Comparison of ENCODE assay signal across 9 cellular contexts in the genomic region with DNA sequence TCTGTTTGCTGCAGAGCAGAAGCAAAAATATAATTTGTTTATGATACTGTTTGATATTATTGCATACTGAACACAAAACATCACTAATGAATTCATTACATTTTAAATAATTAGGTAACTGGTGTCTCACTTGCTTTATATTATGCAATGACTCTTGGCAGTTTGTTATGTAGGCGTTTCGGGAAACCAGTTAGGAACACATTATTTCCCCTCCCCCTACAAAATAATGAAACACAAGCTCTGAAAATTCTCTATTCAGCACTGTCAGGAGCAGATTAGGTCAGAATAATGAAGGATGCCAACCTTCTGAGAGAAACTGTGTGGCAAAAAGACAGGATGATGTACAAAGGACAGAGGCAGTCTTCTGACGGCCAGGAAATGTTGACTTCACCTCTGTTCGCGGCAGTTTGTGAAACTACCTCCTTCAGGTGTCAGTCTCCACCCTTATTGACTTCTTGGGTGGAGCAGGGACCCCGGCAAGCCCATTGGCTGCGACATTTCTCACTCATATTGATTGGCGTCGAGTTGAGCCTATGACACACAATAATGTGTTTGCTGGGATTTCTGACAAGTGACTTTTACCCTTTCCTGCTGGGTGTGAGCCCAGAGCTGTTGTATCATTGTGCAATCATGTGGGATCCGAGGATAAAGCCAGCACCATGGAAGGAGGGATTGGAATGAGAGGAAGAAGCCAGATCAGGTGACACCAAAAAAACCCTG. TPM values are rescaled to one million over a fixed set of nuclear protein-coding genes. Genes with fewer than 3 reads are reported as not detected.
DNase-seq lines count a peak whose midpoint lies in the region; ATAC-seq and TF ChIP-seq lines count a peak whose summit lies in the region.
"Had no signal": no experiment of that assay in that cellular context is flagged by ENCODE, and none has a peak within 500 bp of the region (broad histone marks: within the 10 kb centered on the region; RNA-seq: fewer than 3 reads in every experiment).

No MANE protein-coding gene starts in this region.

- H3K9me3 ChIP-seq in lower lobe of right lung: no peaks in the 10 kb centered on the region

- H3K27me3 Mint-ChIP-seq in type B pancreatic cell: no peaks in the 10 kb centered on the region
- peaks cover 11 to 18% of the 10 kb centered on the region in 2 donors for H3K27me3 Mint-ChIP-seq in natural killer cell treated with Interleukin-12 subunit alpha and Interleukin-12 subunit beta and Interleukin-15 and Interleukin-18, amount 100 ng/mL, for 72 hours

- H3K4me1 ChIP-seq in lower lobe of right lung: peaks cover 64% of the 10 kb centered on the region

- H3K27ac ChIP-seq in lower lobe of right lung: peak overlapping the region; percentile 70

- peak overlapping the region; percentile 25 for H3K4me3 ChIP-seq in lower lobe of right lung

- TF ChIP-seq CTCF in GM10266 (IDR thresholded peaks at IDR 0.05; ENCODE audit: control insufficient read depth, insufficient read depth, low read depth, missing control alignments) (no peak), lower lobe of right lung (IDR thresholded peaks at IDR 0.05) (no peak), type B pancreatic cell (conservative IDR thresholded peaks at IDR 0.05) (no peak)

- H3K27me3 ChIP-seq in lower lobe of right lung (ENCODE audit: low read depth): no peaks in the 10 kb centered on the region

- H3K36me3 ChIP-seq in lower lobe of right lung: peaks cover 6% of the 10 kb centered on the region

- peak; percentile 85 to 92 for ATAC-seq in lower lobe of right lung
- ATAC-seq in natural killer cell treated with Interleukin-12 subunit alpha and Interleukin-12 subunit beta and Interleukin-15 and Interleukin-18, amount 100 ng/mL, for 72 hours: no peak
- ATAC-seq in HG03442 (IDR thresholded peaks at IDR 0.05; ENCODE audit: unreplicated experiment): no peak

- H3K27ac Mint-ChIP-seq in type B pancreatic cell: peak overlapping the region; percentile 12
- H3K27ac Mint-ChIP-seq in natural killer cell treated with Interleukin-12 subunit alpha and Interleukin-12 subunit beta and Interleukin-15 and Interleukin-18, amount 100 ng/mL, for 72 hours: no peak overlapping the region
- H3K27ac Mint-ChIP-seq: natural killer cell had no signal

- H3K36me3 Mint-ChIP-seq in type B pancreatic cell: peaks cover 25% of the 10 kb centered on the region
- H3K36me3 Mint-ChIP-seq in natural killer cell treated with Interleukin-12 subunit alpha and Interleukin-12 subunit beta and Interleukin-15 and Interleukin-18, amount 100 ng/mL, for 72 hours: no peaks in the 10 kb centered on the region
- H3K36me3 Mint-ChIP-seq: natural killer cell had no signal

- peak; percentile 38 for DNase-seq in GM10266 (ENCODE audit: extremely low spot score)
- DNase-seq in NCI-H2171 treated with DMSO at 0.1 percent for 48 hours (lab: John Stamatoyannopoulos, UW): peak; percentile 48
- DNase-seq in cerebellum (ENCODE audit: low spot score): peak; percentile 82
- DNase-seq in lower lobe of right lung: peak; percentile 77
- DNase-seq in type B pancreatic cell (ENCODE audit: extremely low spot score, unreplicated experiment): no peak
- DNase-seq in retina: no peak
- DNase-seq in natural killer cell treated with Interleukin-12 subunit alpha and Interleukin-12 subunit beta and Interleukin-15 and Interleukin-18, amount 100 ng/mL, for 72 hours (ENCODE audit: low spot score): no peak
- DNase-seq: natural killer cell had no signal

- H3K9me3 Mint-ChIP-seq in type B pancreatic cell: no peaks in the 10 kb centered on the region
- no peaks in the 10 kb centered on the region for H3K9me3 Mint-ChIP-seq in natural killer cell treated with Interleukin-12 subunit alpha and Interleukin-12 subunit beta and Interleukin-15 and Interleukin-18, amount 100 ng/mL, for 72 hours
- H3K9me3 Mint-ChIP-seq: natural killer cell had no signal

- H3K4me1 Mint-ChIP-seq in type B pancreatic cell (ENCODE audit: unreplicated experiment): peaks cover 42% of the 10 kb centered on the region
- no peaks in the 10 kb centered on the region for H3K4me1 Mint-ChIP-seq in natural killer cell treated with Interleukin-12 subunit alpha and Interleukin-12 subunit beta and Interleukin-15 and Interleukin-18, amount 100 ng/mL, for 72 hours (ENCODE audit: low read depth in 2 of 2)
- H3K4me1 Mint-ChIP-seq: natural killer cell had no signal

- H3K4me3 Mint-ChIP-seq in type B pancreatic cell: no peak overlapping the region
- no peak overlapping the region for H3K4me3 Mint-ChIP-seq in natural killer cell treated with Interleukin-12 subunit alpha and Interleukin-12 subunit beta and Interleukin-15 and Interleukin-18, amount 100 ng/mL, for 72 hours
- H3K4me3 Mint-ChIP-seq: natural killer cell had no signal

- intact Hi-C loops in lower lobe of right lung (cut with DNase I): no loop called here

RNA-seq across cellular contexts. Expression of gene SH3PXD2B, which starts 34.0 kb away (rescaled TPM):
- total RNA-seq in cerebellum: 21.0 TPM
- total RNA-seq in lower lobe of right lung: 49.8 TPM
- total RNA-seq in type B pancreatic cell (ENCODE audit: low replicate concordance): 38.4 and 52.3 TPM in 2 replicates
- total RNA-seq in natural killer cell treated with Interleukin-12 subunit alpha and Interleukin-12 subunit beta and Interleukin-15 and Interleukin-18, amount 100 ng/mL, for 72 hours: under 1 TPM; 0.08 to 0.33 TPM

Comparison
In these comparisons a context has a peak if more than half of its experiments do, and no peak if none do; other contexts are left out.
1. DNase-seq: peak in GM10266 (single experiment), NCI-H2171 treated with DMSO at 0.1 percent for 48 hours (single experiment), cerebellum (single experiment) and lower lobe of right lung (single experiment); none in type B pancreatic cell (single experiment), retina (single experiment) and natural killer cell treated with Interleukin-12 subunit alpha and Interleukin-12 subunit beta and Interleukin-15 and Interleukin-18, amount 100 ng/mL, for 72 hours (single experiment).
2. ATAC-seq: peak in lower lobe of right lung (2 of 2); none in natural killer cell treated with Interleukin-12 subunit alpha and Interleukin-12 subunit beta and Interleukin-15 and Interleukin-18, amount 100 ng/mL, for 72 hours (0 of 2) and HG03442 (single experiment).
3. RNA of gene SH3PXD2B, which starts 34.0 kb away (total RNA-seq): 38.4 to 52.3 TPM in type B pancreatic cell, 49.8 TPM in lower lobe of right lung (single experiment) and 21.0 TPM in cerebellum (single experiment); 0.08 to 0.33 TPM in natural killer cell treated with Interleukin-12 subunit alpha and Interleukin-12 subunit beta and Interleukin-15 and Interleukin-18, amount 100 ng/mL, for 72 hours; every median in the first group is over 10 times any median in the second.